Comparison of ENCODE assay signal across 9 cellular contexts in the genomic region with DNA sequence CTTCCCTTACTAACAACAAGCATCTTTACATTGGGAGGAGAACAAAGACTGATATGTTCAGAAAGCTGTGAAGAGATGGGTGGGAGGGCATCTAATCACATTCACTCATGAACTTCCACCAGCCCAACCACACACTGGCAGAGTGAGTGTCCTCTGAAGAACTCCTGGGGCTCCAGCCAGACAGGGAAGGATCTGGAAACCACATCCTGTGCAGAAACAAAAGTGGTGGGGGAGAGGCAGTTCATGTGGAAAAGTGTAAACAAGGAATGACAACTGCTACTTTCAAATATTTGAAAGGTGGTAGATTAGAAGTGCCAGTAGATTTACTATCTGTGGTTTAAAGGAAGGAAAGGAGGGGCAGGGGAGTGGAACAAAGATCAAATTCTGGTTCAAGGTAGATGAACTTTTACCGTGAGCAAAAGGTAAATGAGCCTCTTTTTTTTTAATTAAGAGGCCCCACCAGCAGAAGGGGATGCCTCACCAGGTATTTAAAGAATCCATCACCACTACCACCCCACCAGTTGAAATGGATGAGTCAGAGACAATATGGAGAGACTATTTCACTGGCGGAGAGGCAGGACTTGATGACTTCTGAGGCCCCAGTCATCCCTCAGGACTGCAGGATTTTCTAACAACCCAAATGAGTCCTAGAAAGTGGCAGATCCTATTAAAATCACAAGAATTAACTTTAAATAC. TPM values are rescaled to one million over a fixed set of nuclear protein-coding genes. Genes with fewer than 3 reads are reported as not detected.
DNase-seq lines count a peak whose midpoint lies in the region; ATAC-seq and TF ChIP-seq lines count a peak whose summit lies in the region.
"Had no signal": no experiment of that assay in that cellular context is flagged by ENCODE, and none has a peak within 500 bp of the region (broad histone marks: within the 10 kb centered on the region; RNA-seq: fewer than 3 reads in every experiment).

No MANE protein-coding gene starts in this region.

- TF ChIP-seq CTCF in Panc1 (IDR thresholded peaks at IDR 0.05), result no peak
- TF ChIP-seq CTCF in fibroblast of pulmonary artery (IDR thresholded peaks at IDR 0.05; ENCODE audit: low read length, missing control alignments), result no peak
- no peak for TF ChIP-seq CTCF in CD4-positive, alpha-beta T cell (IDR thresholded peaks at IDR 0.05)

- POLR2A ChIA-PET in Panc1 (lab: Charles Lee), result no interaction called here
- POLR2A ChIA-PET in CD4-positive, alpha-beta T cell (lab: Charles Lee), result no interaction called here

- H3K4me3 ChIP-seq in Panc1 (ENCODE audit: low read depth in 2 of 2, low read length in 2 of 2) (no peak overlapping the region), fibroblast of pulmonary artery (replicated peaks; ENCODE audit: low read depth, low read length) (no peak overlapping the region)

- no TSS peak for BruUV-seq in Panc1 (replicated peaks; lab: Mats Ljungman, UMichigan)

- H3K4me1 ChIP-seq in Panc1 (ENCODE audit: control insufficient read depth, insufficient read depth, low read length), result peaks cover 30% of the 10 kb centered on the region

- H3K4me1 Mint-ChIP-seq in CD4-positive, alpha-beta T cell (ENCODE audit: low read depth), result peaks cover 6% of the 10 kb centered on the region
- H3K4me1 Mint-ChIP-seq: nephron had no signal

- no peak overlapping the region; the same call in 1 of the 2 replicates for H3K27ac ChIP-seq in Panc1 (ENCODE audit: low read length)
- H3K27ac ChIP-seq in CD4-positive, alpha-beta T cell (ENCODE audit: low read depth, low read length), result no peak overlapping the region

- H3K27me3 ChIP-seq in Panc1 (ENCODE audit: control insufficient read depth, insufficient read depth, low read length), result no peaks in the 10 kb centered on the region
- no peaks in the 10 kb centered on the region for H3K27me3 ChIP-seq in CD4-positive, alpha-beta T cell (ENCODE audit: control insufficient read depth, insufficient read depth, low read length)

- H3K27me3 Mint-ChIP-seq in CD4-positive, alpha-beta T cell, result no peaks in the 10 kb centered on the region

- H3K36me3 Mint-ChIP-seq in CD4-positive, alpha-beta T cell (ENCODE audit: low read depth), result peaks cover 42% of the 10 kb centered on the region

- peaks cover 15% of the 10 kb centered on the region for H3K36me3 ChIP-seq in Panc1 (ENCODE audit: control insufficient read depth, insufficient read depth, low read length)

- CTCF ChIA-PET in Panc1 (lab: Charles Lee), result no interaction called here
- CTCF ChIA-PET in CD4-positive, alpha-beta T cell (lab: Charles Lee), result interaction anchor here (0.9 kb wide), 1 partner anchor 40 kb away, joined by 3 read pairs; no protein-coding TSS in a partner anchor

- no peak overlapping the region for H3K27ac Mint-ChIP-seq in CD4-positive, alpha-beta T cell
- H3K27ac Mint-ChIP-seq: nephron had no signal

- intact Hi-C loops in Panc1 (cut with micrococcal nuclease; ENCODE audit: unreplicated experiment), result no loop called here
- intact Hi-C loops in CD4-positive, alpha-beta T cell (cut with DNase I, micrococcal nuclease), result loop anchor here in 1 of 2 experiments (10.0 kb wide), 1 partner anchor 931 kb away; no protein-coding TSS in a partner anchor

- in situ Hi-C loops in Panc1 (cut with HindIII; ENCODE audit: low pct_unique_long_range_greater_than_20kb, low sequenced_read_pairs), result no loop called here

- no peaks in the 10 kb centered on the region for H3K9me3 Mint-ChIP-seq in CD4-positive, alpha-beta T cell
- H3K9me3 Mint-ChIP-seq: nephron had no signal

- H3K4me3 Mint-ChIP-seq in CD4-positive, alpha-beta T cell, result no peak overlapping the region
- H3K4me3 Mint-ChIP-seq: nephron had no signal

- ATAC-seq in Panc1 (peak; percentile 73), HG03460 (IDR thresholded peaks at IDR 0.05; ENCODE audit: unreplicated experiment) (no peak)
- ATAC-seq in CD4-positive, alpha-beta T cell (ENCODE audit: poor library complexity), result no peak

- no peaks in the 10 kb centered on the region for H3K9me3 ChIP-seq in Panc1 (ENCODE audit: control insufficient read depth, insufficient read depth, low read depth, low read length)
- H3K9me3 ChIP-seq in CD4-positive, alpha-beta T cell (ENCODE audit: control insufficient read depth, low read length), result no peaks in the 10 kb centered on the region

- DNase-seq in NCI-H2107 treated with DMSO at 0.1 percent for 48 hours (lab: John Stamatoyannopoulos, UW; ENCODE audit: unreplicated experiment) (peak; percentile 79), NCI-H2107 (lab: John Stamatoyannopoulos, UW) (no peak), Panc1 (ENCODE audit: low read depth, low spot score) (no peak), fibroblast of pulmonary artery (ENCODE audit: low read depth) (peak; percentile 81), stromal cell of bone marrow (ENCODE audit: low read depth) (peak; percentile 36), SK-N-DZ (ENCODE audit: low spot score) (no peak)
- DNase-seq in CD4-positive, alpha-beta T cell, result no peak

RNA-seq across cellular contexts. Expression of a gene that starts 34.5 kb away (rescaled TPM):
- total RNA-seq in Panc1 (2021; ENCODE audit: unreplicated experiment), result 51.6 TPM
- 30.3 TPM for polyA plus RNA-seq in Panc1 (2012; ENCODE audit: insufficient read length)
- 44.7 and 55.3 TPM in 2 replicates for polyA plus RNA-seq in SK-N-DZ (2014; cell fraction: cytosol; rRNA removed)
- 20.5 and 35.0 TPM in 2 replicates for polyA plus RNA-seq in SK-N-DZ (2014; cell fraction: nucleus; rRNA removed)
- 1 to 10 TPM; 3.5 to 5.7 TPM for total RNA-seq in CD4-positive, alpha-beta T cell

Comparison
In these comparisons a context has a peak if more than half of its experiments do, and no peak if none do; other contexts are left out.
1. DNase-seq: peak in NCI-H2107 treated with DMSO at 0.1 percent for 48 hours (single experiment), fibroblast of pulmonary artery (single experiment) and stromal cell of bone marrow (single experiment); none in NCI-H2107 (single experiment), Panc1 (single experiment), SK-N-DZ (single experiment) and CD4-positive, alpha-beta T cell (0 of 10).